1 cellular context compared by ENCODE assay signal in genomic region chr14:65302571-65303184, GRCh38.
TF ChIP-seq lines count a peak whose summit lies in the region.

No MANE protein-coding gene starts in this region.

TF ChIP-seq in IMR-90, 13 proteins besides CTCF, POLR2A, EP300 and RAD21 (continued from another document):
- TF ChIP-seq USF2 (IDR thresholded peaks at IDR 0.05; ENCODE audit: low read depth, low read length) (no peak), MXI1 (IDR thresholded peaks at IDR 0.05; ENCODE audit: borderline replicate concordance, low read depth, low read length) (no peak), BHLHE40 (IDR thresholded peaks at IDR 0.05; ENCODE audit: low read depth, low read length) (no peak), RFX5 (IDR thresholded peaks at IDR 0.05; ENCODE audit: low read depth, low read length) (no peak), CHD1 (IDR thresholded peaks at IDR 0.05; ENCODE audit: low read depth, low read length) (no peak), CEBPB (IDR thresholded peaks at IDR 0.05; ENCODE audit: low read depth, low read length) (no peak), SMC3 (IDR thresholded peaks at IDR 0.05; ENCODE audit: low read depth, low read length) (no peak)
TF ChIP-seq in IMR-90: peak in this region for 0.
